17 cellular contexts compared by ENCODE assay signal in genomic region chr13:44790289-44790688, GRCh38.
"Had no signal": no experiment of that assay in that cellular context is flagged by ENCODE, and none has a peak within 500 bp of the region (broad histone marks: within the 10 kb centered on the region; RNA-seq: fewer than 3 reads in every experiment).

No MANE protein-coding gene starts in this region.

- H3K9me3 Mint-ChIP-seq: activated naive CD4-positive, alpha-beta T cell treated with anti-CD3 and anti-CD28 coated beads for 36 hours; activated T-helper 17 cell treated with anti-CD3 and anti-CD28 coated beads, Interleukin-2, amount 50 U/mL, for 72 hours; stimulated activated effector memory CD8-positive, alpha-beta T cell treated with anti-CD3 and anti-CD28 coated beads, Interleukin-12 subunit alpha, Interleukin-12 subunit beta, amount 100 ng/mL, for 72 hours had no signal

- H3K4me1 Mint-ChIP-seq: activated T-helper 17 cell treated with anti-CD3 and anti-CD28 coated beads, Interleukin-2, amount 50 U/mL, for 72 hours; naive B cell; stimulated activated effector memory CD8-positive, alpha-beta T cell treated with anti-CD3 and anti-CD28 coated beads, Interleukin-12 subunit alpha, Interleukin-12 subunit beta, amount 100 ng/mL, for 72 hours had no signal

- ATAC-seq: activated T-helper 17 cell treated with anti-CD3 and anti-CD28 coated beads, Interleukin-2, amount 50 U/mL, for 72 hours; left ventricle myocardium superior had no signal

- H3K36me3 Mint-ChIP-seq: naive B cell; stimulated activated effector memory CD8-positive, alpha-beta T cell treated with anti-CD3 and anti-CD28 coated beads, Interleukin-12 subunit alpha, Interleukin-12 subunit beta, amount 100 ng/mL, for 72 hours had no signal

- H3K27me3 ChIP-seq: adrenal gland, esophagus muscularis mucosa, neutrophil, right atrium auricular region, tibial nerve had no signal

- H3K27ac ChIP-seq: adrenal gland, esophagus muscularis mucosa, neutrophil, right atrium auricular region, tibial nerve, VCaP had no signal

- H3K4me1 ChIP-seq: right atrium auricular region had no signal

- H3K9me3 ChIP-seq: adrenal gland, esophagus muscularis mucosa, neutrophil, right atrium auricular region, tibial nerve had no signal

- H3K4me3 Mint-ChIP-seq: activated naive CD4-positive, alpha-beta T cell treated with anti-CD3 and anti-CD28 coated beads for 36 hours; activated T-helper 17 cell treated with anti-CD3 and anti-CD28 coated beads, Interleukin-2, amount 50 U/mL, for 72 hours; naive B cell; stimulated activated effector memory CD8-positive, alpha-beta T cell treated with anti-CD3 and anti-CD28 coated beads, Interleukin-12 subunit alpha, Interleukin-12 subunit beta, amount 100 ng/mL, for 72 hours had no signal

- H3K27ac Mint-ChIP-seq: activated naive CD4-positive, alpha-beta T cell treated with anti-CD3 and anti-CD28 coated beads for 36 hours; activated T-helper 17 cell treated with anti-CD3 and anti-CD28 coated beads, Interleukin-2, amount 50 U/mL, for 72 hours; naive B cell; stimulated activated effector memory CD8-positive, alpha-beta T cell treated with anti-CD3 and anti-CD28 coated beads, Interleukin-12 subunit alpha, Interleukin-12 subunit beta, amount 100 ng/mL, for 72 hours had no signal

- DNase-seq: activated CD4-positive, alpha-beta T cell treated with anti-CD3 and anti-CD28 coated beads for 4 hours; activated naive CD4-positive, alpha-beta T cell treated with anti-CD3 and anti-CD28 coated beads for 36 hours; adrenal gland; dermis blood vessel endothelial cell; foreskin fibroblast; head of caudate nucleus; kidney; left ventricle myocardium superior; naive B cell; T-helper 1 cell had no signal

- H3K27me3 Mint-ChIP-seq: activated T-helper 17 cell treated with anti-CD3 and anti-CD28 coated beads, Interleukin-2, amount 50 U/mL, for 72 hours; naive B cell had no signal

- H3K4me3 ChIP-seq: adrenal gland, esophagus muscularis mucosa, right atrium auricular region, tibial nerve had no signal

- H3K36me3 ChIP-seq: adrenal gland, esophagus muscularis mucosa, neutrophil, right atrium auricular region, tibial nerve had no signal
